Comparison of ENCODE assay signal across 27 cellular contexts in the genomic region with DNA sequence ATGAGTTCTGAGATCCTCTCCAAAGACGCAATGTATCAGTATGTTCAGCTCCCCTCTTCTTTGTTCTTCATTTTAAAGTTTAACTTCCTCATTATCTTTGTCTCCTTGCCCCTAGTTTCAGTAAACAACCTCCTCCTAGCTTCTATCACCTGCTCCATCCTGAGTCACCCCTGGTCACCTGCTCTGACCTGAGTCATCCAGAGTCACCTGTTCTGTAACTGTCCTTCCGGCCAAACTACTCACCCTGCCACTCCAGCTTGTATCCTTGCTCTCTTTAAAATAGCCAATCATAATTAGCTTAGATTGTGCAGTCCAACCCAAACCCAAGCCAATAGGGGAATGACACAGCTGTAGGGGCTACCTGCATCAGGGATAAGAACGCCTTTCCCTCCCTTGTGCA.
"Had no signal": no experiment of that assay in that cellular context is flagged by ENCODE, and none has a peak within 500 bp of the region (broad histone marks: within the 10 kb centered on the region; RNA-seq: fewer than 3 reads in every experiment).

No MANE protein-coding gene starts in this region.

- H3K4me1 ChIP-seq: heart right ventricle, left ventricle myocardium inferior, pancreas, prostate gland, suprapubic skin, tibial nerve, uterus had no signal

- DNase-seq: heart right ventricle; hippocampal formation; kidney; left ventricle myocardium inferior; mesendoderm; naive B cell; natural killer cell; nucleus accumbens; pancreas; posterior cingulate gyrus; retina; right cardiac atrium; stimulated activated CD4-positive, alpha-beta T cell treated with anti-CD3 and anti-CD28 coated beads, Interleukin-12 subunit alpha, Interleukin-12 subunit beta, amount 100 ng/mL, for 4 hours; stimulated activated CD4-positive, alpha-beta T cell treated with anti-CD3 and anti-CD28 coated beads, Interleukin-15, amount 100 ng/mL, for 24 hours; stimulated activated CD4-positive, alpha-beta T cell treated with anti-CD3 and anti-CD28 coated beads, Interleukin-2, amount 100 ng/mL, for 24 hours; stimulated activated CD4-positive, alpha-beta T cell treated with anti-CD3 and anti-CD28 coated beads, Interleukin-4, amount 100 ng/mL, for 1 hour; stimulated activated naive B cell treated with anti-CD40 and anti-IgM and Interleukin-4, amounts not matched to agents 10 μg/mL and 1 μg/mL and 100 μg/mL, for 72 hours; stimulated activated naive CD8-positive, alpha-beta T cell treated with anti-CD3 and anti-CD28 coated beads, Interleukin-15, Interleukin-2, amounts not matched to agents 100 U/mL and 50 U/mL, for 24 hours; uterus had no signal

- H3K4me3 Mint-ChIP-seq: mesothelial cell of epicardium; naive B cell; natural killer cell; stimulated activated naive B cell treated with anti-CD40 and anti-IgM and Interleukin-4, amounts not matched to agents 10 μg/mL and 1 μg/mL and 100 μg/mL, for 72 hours; type B pancreatic cell had no signal

- H3K9me3 ChIP-seq: pancreas, prostate gland, uterus had no signal

- H3K36me3 ChIP-seq: heart right ventricle, left ventricle myocardium inferior, pancreas, prostate gland, suprapubic skin, tibial nerve, uterus had no signal

- H3K4me1 Mint-ChIP-seq: mesothelial cell of epicardium; naive B cell; natural killer cell; stimulated activated naive B cell treated with anti-CD40 and anti-IgM and Interleukin-4, amounts not matched to agents 10 μg/mL and 1 μg/mL and 100 μg/mL, for 72 hours had no signal

- H3K27me3 ChIP-seq: heart right ventricle, pancreas, suprapubic skin, tibial nerve, uterus had no signal

- ATAC-seq: heart right ventricle; natural killer cell; pancreas; right cardiac atrium; sciatic nerve; stimulated activated naive B cell treated with anti-CD40 and anti-IgM and Interleukin-4, amounts not matched to agents 10 μg/mL and 1 μg/mL and 100 μg/mL, for 72 hours; stimulated activated naive CD8-positive, alpha-beta T cell treated with anti-CD3 and anti-CD28 coated beads, Interleukin-15, Interleukin-2, amounts not matched to agents 100 U/mL and 50 U/mL, for 24 hours had no signal

- H3K27me3 Mint-ChIP-seq: naive B cell; stimulated activated naive B cell treated with anti-CD40 and anti-IgM and Interleukin-4, amounts not matched to agents 10 μg/mL and 1 μg/mL and 100 μg/mL, for 72 hours; type B pancreatic cell had no signal

- H3K4me3 ChIP-seq: heart right ventricle, left ventricle myocardium inferior, lung, pancreas, prostate gland, skin epidermis, suprapubic skin, tibial nerve, uterus had no signal

- H3K27ac Mint-ChIP-seq: mesothelial cell of epicardium; naive B cell; natural killer cell; stimulated activated naive B cell treated with anti-CD40 and anti-IgM and Interleukin-4, amounts not matched to agents 10 μg/mL and 1 μg/mL and 100 μg/mL, for 72 hours; type B pancreatic cell had no signal

- H3K36me3 Mint-ChIP-seq: natural killer cell; stimulated activated naive B cell treated with anti-CD40 and anti-IgM and Interleukin-4, amounts not matched to agents 10 μg/mL and 1 μg/mL and 100 μg/mL, for 72 hours; type B pancreatic cell had no signal

- H3K27ac ChIP-seq: heart right ventricle, left ventricle myocardium inferior, pancreas, prostate gland, skin epidermis, suprapubic skin, tibial nerve, uterus had no signal
